ENCODE assay signal across 18 cellular contexts in genomic region chr15:63765338-63765737, GRCh38.
DNase-seq lines count a peak whose midpoint lies in the region; ATAC-seq and TF ChIP-seq lines count a peak whose summit lies in the region.
"Had no signal": no experiment of that assay in that cellular context is flagged by ENCODE, and none has a peak within 500 bp of the region (broad histone marks: within the 10 kb centered on the region; RNA-seq: fewer than 3 reads in every experiment).

No MANE protein-coding gene starts in this region.

- peaks cover 73% of the 10 kb centered on the region for H3K4me1 Mint-ChIP-seq in activated naive CD4-positive, alpha-beta T cell treated with anti-CD3 and anti-CD28 coated beads, Interleukin-2, amount 50 U/mL, for 24 hours
- H3K4me1 Mint-ChIP-seq in brain, result peaks cover 67% of the 10 kb centered on the region
- peaks cover 51 to 74% of the 10 kb centered on the region in 2 donors for H3K4me1 Mint-ChIP-seq in immature natural killer cell
- peaks cover 53% of the 10 kb centered on the region for H3K4me1 Mint-ChIP-seq in stimulated activated memory B cell treated with anti-CD40 and anti-IgM and Interleukin-4, amounts not matched to agents 10 μg/mL and 1 μg/mL and 100 μg/mL, for 72 hours
- peaks cover 14% of the 10 kb centered on the region for H3K4me1 Mint-ChIP-seq in Caco-2 (ENCODE audit: low read depth, unreplicated experiment)

- H2AFZ ChIP-seq in PC-3 (ENCODE audit: low read length), result no peak overlapping the region

- intact Hi-C loops in PC-3 (cut with micrococcal nuclease), result no loop called here
- intact Hi-C loops in Caco-2 (cut with micrococcal nuclease; ENCODE audit: unreplicated experiment), result no loop called here

- H3K36me3 ChIP-seq in PC-3 (ENCODE audit: low read depth, low read length) (no peaks in the 10 kb centered on the region), Caco-2 (ENCODE audit: control insufficient read depth, insufficient read depth, low read length) (no peaks in the 10 kb centered on the region)
- H3K36me3 ChIP-seq: thyroid gland had no signal

- H3K9me3 Mint-ChIP-seq in activated naive CD4-positive, alpha-beta T cell treated with anti-CD3 and anti-CD28 coated beads, Interleukin-2, amount 50 U/mL, for 24 hours, result no peaks in the 10 kb centered on the region
- no peaks in the 10 kb centered on the region for H3K9me3 Mint-ChIP-seq in activated naive CD4-positive, alpha-beta T cell treated with anti-CD3 and anti-CD28 coated beads, Interleukin-2, amount 50 U/mL, for 72 hours
- H3K9me3 Mint-ChIP-seq in brain, result no peaks in the 10 kb centered on the region
- H3K9me3 Mint-ChIP-seq in immature natural killer cell, result no peaks in the 10 kb centered on the region
- H3K9me3 Mint-ChIP-seq in stimulated activated memory B cell treated with anti-CD40 and anti-IgM and Interleukin-4, amounts not matched to agents 10 μg/mL and 1 μg/mL and 100 μg/mL, for 72 hours, result no peaks in the 10 kb centered on the region
- no peaks in the 10 kb centered on the region for H3K9me3 Mint-ChIP-seq in Caco-2 (ENCODE audit: unreplicated experiment)
- H3K9me3 Mint-ChIP-seq: activated CD8-positive, alpha-beta T cell treated with anti-CD3 and anti-CD28 coated beads for 36 hours had no signal

- H3K9ac ChIP-seq in PC-3 (ENCODE audit: low read length), result no peak overlapping the region

- H3K27ac Mint-ChIP-seq in activated naive CD4-positive, alpha-beta T cell treated with anti-CD3 and anti-CD28 coated beads, Interleukin-2, amount 50 U/mL, for 24 hours, result peak overlapping the region; percentile 1
- H3K27ac Mint-ChIP-seq in activated naive CD4-positive, alpha-beta T cell treated with anti-CD3 and anti-CD28 coated beads, Interleukin-2, amount 50 U/mL, for 72 hours, result no peak overlapping the region
- H3K27ac Mint-ChIP-seq in brain, result peak overlapping the region in 4 of 5 experiments; percentile 41 to 86 (median 68)
- H3K27ac Mint-ChIP-seq in immature natural killer cell, result peak overlapping the region in 5 of 6 donors; percentile 24 to 72 (median 68)
- peak overlapping the region; percentile 1 for H3K27ac Mint-ChIP-seq in stimulated activated memory B cell treated with anti-CD40 and anti-IgM and Interleukin-4, amounts not matched to agents 10 μg/mL and 1 μg/mL and 100 μg/mL, for 72 hours
- H3K27ac Mint-ChIP-seq in Caco-2 (ENCODE audit: unreplicated experiment), result no peak overlapping the region

- no peak overlapping the region for H3K4me3 Mint-ChIP-seq in activated naive CD4-positive, alpha-beta T cell treated with anti-CD3 and anti-CD28 coated beads, Interleukin-2, amount 50 U/mL, for 24 hours
- peak overlapping the region in 3 of 5 experiments; percentile 26 to 67 (median 29) for H3K4me3 Mint-ChIP-seq in brain
- H3K4me3 Mint-ChIP-seq in immature natural killer cell, result peak overlapping the region in 2 of 5 donors; percentile 1 to 29
- H3K4me3 Mint-ChIP-seq in stimulated activated memory B cell treated with anti-CD40 and anti-IgM and Interleukin-4, amounts not matched to agents 10 μg/mL and 1 μg/mL and 100 μg/mL, for 72 hours, result no peak overlapping the region
- H3K4me3 Mint-ChIP-seq in Caco-2 (ENCODE audit: unreplicated experiment), result no peak overlapping the region
- H3K4me3 Mint-ChIP-seq: activated CD8-positive, alpha-beta T cell treated with anti-CD3 and anti-CD28 coated beads for 36 hours had no signal

- H3K4me1 ChIP-seq in PC-3 (ENCODE audit: insufficient read depth, low read length), result peaks cover 7% of the 10 kb centered on the region; the same call in 1 of the 2 replicates
- H3K4me1 ChIP-seq in Caco-2, result no peaks in the 10 kb centered on the region; the same call in 1 of the 2 replicates

- no peak overlapping the region for H3K4me2 ChIP-seq in PC-3 (ENCODE audit: low read length)

- CTCF ChIA-PET in PC-3 (lab: Charles Lee) (no interaction called here), Caco-2 (lab: Charles Lee) (interaction anchor here (0.5 kb wide), 1 partner anchor 110 kb away, joined by 3 read pairs; no protein-coding TSS in a partner anchor)

- no peak overlapping the region for H3K4me3 ChIP-seq in PC-3 (ENCODE audit: low read length)
- no peak overlapping the region for H3K4me3 ChIP-seq in Caco-2 (ENCODE audit: low read depth, low read length)
- H3K4me3 ChIP-seq: thyroid gland had no signal

- no peak for DNase-seq in activated naive CD4-positive, alpha-beta T cell treated with anti-CD3 and anti-CD28 coated beads, Interleukin-2, amount 50 U/mL, for 72 hours (ENCODE audit: low spot score in 2 of 2)
- DNase-seq in immature natural killer cell (no peak), PC-3 (no peak), AG08395 (ENCODE audit: low spot score) (no peak), Caco-2 (no peak)
- DNase-seq: activated CD8-positive, alpha-beta T cell treated with anti-CD3 and anti-CD28 coated beads for 36 hours; DND-41; effector memory CD4-positive, alpha-beta T cell; kidney glomerular epithelial cell; NCI-H1048; NCI-H524 treated with DMSO at 0.1 percent for 48 hours; SHP77 treated with DMSO at 0.1 percent for 48 hours; T-helper 1 cell had no signal

- H3K9me2 ChIP-seq in PC-3 (replicated peaks; ENCODE audit: low read length), result no peaks in the 10 kb centered on the region

- H3K27me3 Mint-ChIP-seq in activated naive CD4-positive, alpha-beta T cell treated with anti-CD3 and anti-CD28 coated beads, Interleukin-2, amount 50 U/mL, for 24 hours, result no peaks in the 10 kb centered on the region
- H3K27me3 Mint-ChIP-seq in brain (no peaks in the 10 kb centered on the region), immature natural killer cell (ENCODE audit: low read depth in 3 of 3) (peaks cover 0 to 6% (median 2%) of the 10 kb centered on the region in 3 donors), Caco-2 (ENCODE audit: insufficient read depth, unreplicated experiment) (no peaks in the 10 kb centered on the region)
- H3K27me3 Mint-ChIP-seq in stimulated activated memory B cell treated with anti-CD40 and anti-IgM and Interleukin-4, amounts not matched to agents 10 μg/mL and 1 μg/mL and 100 μg/mL, for 72 hours, result no peaks in the 10 kb centered on the region
- H3K27me3 Mint-ChIP-seq: activated CD8-positive, alpha-beta T cell treated with anti-CD3 and anti-CD28 coated beads for 36 hours had no signal

- 0 out of 2 replicates have a peak, but pooled peaks cover 4% of the 10 kb centered on the region for H3K79me2 ChIP-seq in PC-3 (ENCODE audit: low read length)

- no peak overlapping the region for H3K27ac ChIP-seq in PC-3 (ENCODE audit: low read length)
- H3K27ac ChIP-seq: C4-2B had no signal

- H3K9me3 ChIP-seq in PC-3 (ENCODE audit: low read length) (no peaks in the 10 kb centered on the region), Caco-2 (no peaks in the 10 kb centered on the region)
- H3K9me3 ChIP-seq: thyroid gland had no signal

- peaks cover 11% of the 10 kb centered on the region for H3K36me3 Mint-ChIP-seq in activated naive CD4-positive, alpha-beta T cell treated with anti-CD3 and anti-CD28 coated beads, Interleukin-2, amount 50 U/mL, for 24 hours
- H3K36me3 Mint-ChIP-seq in activated naive CD4-positive, alpha-beta T cell treated with anti-CD3 and anti-CD28 coated beads, Interleukin-2, amount 50 U/mL, for 72 hours, result peaks cover 0 to 10% of the 10 kb centered on the region in 2 donors
- H3K36me3 Mint-ChIP-seq in brain (peaks cover 31% of the 10 kb centered on the region), immature natural killer cell (peaks cover 2 to 24% (median 6%) of the 10 kb centered on the region in 3 donors), Caco-2 (ENCODE audit: insufficient read depth, unreplicated experiment) (peaks cover 13% of the 10 kb centered on the region)
- peaks cover 26% of the 10 kb centered on the region for H3K36me3 Mint-ChIP-seq in stimulated activated memory B cell treated with anti-CD40 and anti-IgM and Interleukin-4, amounts not matched to agents 10 μg/mL and 1 μg/mL and 100 μg/mL, for 72 hours

- POLR2A ChIA-PET in PC-3 (lab: Charles Lee; ENCODE audit: unreplicated experiment) (no interaction called here), Caco-2 (lab: Charles Lee) (no interaction called here)

- ATAC-seq in activated naive CD4-positive, alpha-beta T cell treated with anti-CD3 and anti-CD28 coated beads, Interleukin-2, amount 50 U/mL, for 72 hours, result no peak
- no peak for ATAC-seq in stimulated activated memory B cell treated with anti-CD40 and anti-IgM and Interleukin-4, amounts not matched to agents 10 μg/mL and 1 μg/mL and 100 μg/mL, for 72 hours
- ATAC-seq in PC-3, result no peak
- ATAC-seq: activated CD8-positive, alpha-beta T cell treated with anti-CD3 and anti-CD28 coated beads for 36 hours had no signal

- H4K20me1 ChIP-seq in PC-3 (ENCODE audit: low read length), result peaks cover 7% of the 10 kb centered on the region; the same call in 1 of the 2 replicates

- H3F3A ChIP-seq in PC-3 (ENCODE audit: low read length, unreplicated experiment), result peaks cover 6% of the 10 kb centered on the region

- TF ChIP-seq CTCF in brain (conservative IDR thresholded peaks at IDR 0.05) (no peak), PC-3 (conservative IDR thresholded peaks at IDR 0.05; ENCODE audit: low read depth, low read length) (no peak), Caco-2 (IDR thresholded peaks at IDR 0.05; ENCODE audit: insufficient read depth in 1 of 2, low read depth in 1 of 2, low read length in 1 of 2, severe bottlenecking in 1 of 2, unreplicated experiment in 1 of 2) (no peak)

- BruUV-seq in PC-3 (replicated peaks; lab: Mats Ljungman, UMichigan) (no TSS peak), Caco-2 (replicated peaks; lab: Mats Ljungman, UMichigan) (no TSS peak)

- H3K27me3 ChIP-seq in PC-3 (ENCODE audit: low read length), result no peaks in the 10 kb centered on the region
- H3K27me3 ChIP-seq in Caco-2 (replicated peaks; ENCODE audit: control insufficient read depth, insufficient read depth, low read length), result no peaks in the 10 kb centered on the region
- H3K27me3 ChIP-seq: thyroid gland had no signal

Comparison
In these comparisons a context has a peak if more than half of its experiments do, and no peak if none do; other contexts are left out.
1. H3K27ac Mint-ChIP-seq: peak in activated naive CD4-positive, alpha-beta T cell treated with anti-CD3 and anti-CD28 coated beads, Interleukin-2, amount 50 U/mL, for 24 hours (single experiment), brain (4 of 5), immature natural killer cell (5 of 6) and stimulated activated memory B cell treated with anti-CD40 and anti-IgM and Interleukin-4, amounts not matched to agents 10 μg/mL and 1 μg/mL and 100 μg/mL, for 72 hours (single experiment); none in activated naive CD4-positive, alpha-beta T cell treated with anti-CD3 and anti-CD28 coated beads, Interleukin-2, amount 50 U/mL, for 72 hours (0 of 2) and Caco-2 (single experiment).
2. H3K4me3 Mint-ChIP-seq: peak in brain (3 of 5); none in activated naive CD4-positive, alpha-beta T cell treated with anti-CD3 and anti-CD28 coated beads, Interleukin-2, amount 50 U/mL, for 24 hours (single experiment), stimulated activated memory B cell treated with anti-CD40 and anti-IgM and Interleukin-4, amounts not matched to agents 10 μg/mL and 1 μg/mL and 100 μg/mL, for 72 hours (single experiment) and Caco-2 (single experiment).